In genomic region chr9:132412089-132412488, GRCh38 we compare ENCODE assay signal across 8 cellular contexts.
DNase-seq lines count a peak whose midpoint lies in the region; ATAC-seq lines count a peak whose summit lies in the region.

No MANE protein-coding gene starts in this region.

- no peak for ATAC-seq in GM21381 (IDR thresholded peaks at IDR 0.05; ENCODE audit: unreplicated experiment)
- ATAC-seq in GM19455 (IDR thresholded peaks at IDR 0.05; ENCODE audit: unreplicated experiment) = no peak

- no peaks in the 10 kb centered on the region for H3K36me3 ChIP-seq in effector memory CD4-positive, alpha-beta T cell (ENCODE audit: control insufficient read depth, insufficient read depth, low read length)

- no peak overlapping the region for H3K4me3 ChIP-seq in effector memory CD4-positive, alpha-beta T cell (ENCODE audit: insufficient read depth, low read depth, low read length, poor library complexity, severe bottlenecking)

- H3K4me1 ChIP-seq in effector memory CD4-positive, alpha-beta T cell (ENCODE audit: control insufficient read depth, insufficient read depth, low read length, poor library complexity, severe bottlenecking) = peaks cover 14% of the 10 kb centered on the region

- peak; percentile 40 for DNase-seq in DMS53 (lab: John Stamatoyannopoulos, UW)
- no peak for DNase-seq in DMS53 treated with DMSO at 0.1 percent for 48 hours (lab: John Stamatoyannopoulos, UW; ENCODE audit: unreplicated experiment)
- DNase-seq in HuH-7 (ENCODE audit: low spot score) = peak; percentile 46
- DNase-seq in activated CD8-positive, alpha-beta memory T cell treated with anti-CD3 and anti-CD28 coated beads for 24 hours = peak; percentile 62
- peak; percentile 43 for DNase-seq in iPS-NIHi11 (ENCODE audit: low spot score)
- DNase-seq in effector memory CD4-positive, alpha-beta T cell = no peak

- H3K9me3 ChIP-seq in effector memory CD4-positive, alpha-beta T cell (ENCODE audit: control insufficient read depth, low read length) = no peaks in the 10 kb centered on the region

- H3K27me3 ChIP-seq in effector memory CD4-positive, alpha-beta T cell (replicated peaks; ENCODE audit: control insufficient read depth, insufficient read depth, low read length, poor library complexity, severe bottlenecking) = peaks cover 22% of the 10 kb centered on the region

- H3K27ac ChIP-seq in effector memory CD4-positive, alpha-beta T cell (ENCODE audit: insufficient read depth, low read length, poor library complexity, severe bottlenecking) = no peak overlapping the region

Comparison
In these comparisons a context has a peak if more than half of its experiments do, and no peak if none do; other contexts are left out.
1. DNase-seq: peak in DMS53 (single experiment), HuH-7 (single experiment), activated CD8-positive, alpha-beta memory T cell treated with anti-CD3 and anti-CD28 coated beads for 24 hours (single experiment) and iPS-NIHi11 (single experiment); none in DMS53 treated with DMSO at 0.1 percent for 48 hours (single experiment) and effector memory CD4-positive, alpha-beta T cell (0 of 3).